18 cellular contexts compared by ENCODE assay signal in genomic region chr12:63928305-63928704, GRCh38.
DNase-seq lines count a peak whose midpoint lies in the region; ATAC-seq and TF ChIP-seq lines count a peak whose summit lies in the region.
"Had no signal": no experiment of that assay in that cellular context is flagged by ENCODE, and none has a peak within 500 bp of the region (broad histone marks: within the 10 kb centered on the region; RNA-seq: fewer than 3 reads in every experiment).

No MANE protein-coding gene starts in this region.

- no peak for TF ChIP-seq CTCF in A673 (conservative IDR thresholded peaks at IDR 0.05; ENCODE audit: low read depth, low read length)

- DNase-seq in activated T-cell treated with anti-CD3 and anti-CD28 coated beads for 48 hours (ENCODE audit: low read depth), result peak; percentile 2
- DNase-seq in activated T-cell treated with anti-CD3 and anti-CD28 coated beads, Interleukin-2, amount 50 U/mL, for 24 hours, result no peak
- no peak for DNase-seq in stimulated activated naive CD8-positive, alpha-beta T cell treated with anti-CD3 and anti-CD28 coated beads, Interleukin-15, Interleukin-2, amounts not matched to agents 100 U/mL and 50 U/mL, for 24 hours
- no peak for DNase-seq in A673 (ENCODE audit: low spot score)
- no peak for DNase-seq in AG08396 (ENCODE audit: low spot score)
- no peak for DNase-seq in SKM-1 (lab: John Stamatoyannopoulos, UW; ENCODE audit: unreplicated experiment)
- DNase-seq: CD4-positive, CD25-positive, alpha-beta regulatory T cell; cerebellar nuclear complex; DMS53; left colon; mucosa of descending colon; NCI-H510A treated with DMSO at 0.1 percent for 48 hours; right cardiac atrium; transverse colon had no signal

- no peaks in the 10 kb centered on the region for H3K27me3 ChIP-seq in A673 (replicated peaks; ENCODE audit: insufficient read depth, low read depth, low read length, poor library complexity)
- H3K27me3 ChIP-seq: transverse colon had no signal

- H3K36me3 ChIP-seq in A673 (ENCODE audit: insufficient read depth, low read length, poor library complexity, severe bottlenecking), result no peaks in the 10 kb centered on the region
- H3K36me3 ChIP-seq: transverse colon had no signal

- H3K4me3 ChIP-seq in A673 (ENCODE audit: low read depth, low read length, poor library complexity, severe bottlenecking), result no peak overlapping the region
- H3K4me3 ChIP-seq: A549, mucosa of descending colon, transverse colon had no signal

- POLR2A ChIA-PET in A673 (lab: Charles Lee; ENCODE audit: low non-redundant PET), result no interaction called here

- BruUV-seq in A673 (replicated peaks; lab: Mats Ljungman, UMichigan), result no TSS peak

- H3K27ac ChIP-seq in A673 (ENCODE audit: low read depth, low read length, poor library complexity, severe bottlenecking), result no peak overlapping the region

- H3K27me3 Mint-ChIP-seq in activated T-cell treated with anti-CD3 and anti-CD28 coated beads, Interleukin-2, amount 50 U/mL, for 24 hours, result peaks cover 14% of the 10 kb centered on the region
- H3K27me3 Mint-ChIP-seq: CD4-positive, CD25-positive, alpha-beta regulatory T cell had no signal

- H3K27ac Mint-ChIP-seq in activated T-cell treated with anti-CD3 and anti-CD28 coated beads, Interleukin-2, amount 50 U/mL, for 24 hours, result no peak overlapping the region
- H3K27ac Mint-ChIP-seq: activated T-helper 2 cell treated with anti-CD3 and anti-CD28 coated beads, Interferon-gamma antibody, Interleukin-2, Interleukin-4, amounts not matched to agents 10 μg/mL and 5 μg/mL and 100 μg/mL, durations not matched to agents 14 hours and 24 hours and 36 hours; CD4-positive, CD25-positive, alpha-beta regulatory T cell had no signal

- CTCF ChIA-PET in A673 (lab: Charles Lee), result no interaction called here

- intact Hi-C loops in A673 (cut with micrococcal nuclease; ENCODE audit: unreplicated experiment), result no loop called here

- no peak overlapping the region for H3K4me3 Mint-ChIP-seq in activated T-cell treated with anti-CD3 and anti-CD28 coated beads, Interleukin-2, amount 50 U/mL, for 24 hours
- H3K4me3 Mint-ChIP-seq: CD4-positive, CD25-positive, alpha-beta regulatory T cell had no signal

- no peaks in the 10 kb centered on the region for H3K9me3 ChIP-seq in A673 (ENCODE audit: low read depth, low read length, poor library complexity, severe bottlenecking)
- H3K9me3 ChIP-seq: A549, mucosa of descending colon, transverse colon had no signal

- no peaks in the 10 kb centered on the region for H3K36me3 Mint-ChIP-seq in activated T-cell treated with anti-CD3 and anti-CD28 coated beads, Interleukin-2, amount 50 U/mL, for 24 hours (ENCODE audit: low read depth)
- H3K36me3 Mint-ChIP-seq: CD4-positive, CD25-positive, alpha-beta regulatory T cell had no signal

- ATAC-seq in GM21619 (IDR thresholded peaks at IDR 0.05; ENCODE audit: unreplicated experiment) (peak; percentile 72), HG03060 (IDR thresholded peaks at IDR 0.05; ENCODE audit: low read depth, unreplicated experiment) (peak; percentile 44)
- peak; percentile 49 for ATAC-seq in stimulated activated naive CD8-positive, alpha-beta T cell treated with anti-CD3 and anti-CD28 coated beads, Interleukin-15, Interleukin-2, amounts not matched to agents 100 U/mL and 50 U/mL, for 24 hours
- ATAC-seq: A549, right cardiac atrium had no signal

- H3K4me1 Mint-ChIP-seq in activated T-cell treated with anti-CD3 and anti-CD28 coated beads, Interleukin-2, amount 50 U/mL, for 24 hours (ENCODE audit: low read depth), result no peaks in the 10 kb centered on the region
- H3K4me1 Mint-ChIP-seq: CD4-positive, CD25-positive, alpha-beta regulatory T cell had no signal

- no peaks in the 10 kb centered on the region for H3K4me1 ChIP-seq in A673 (ENCODE audit: insufficient read depth, low read length, poor library complexity, severe bottlenecking)

- H3K9me3 Mint-ChIP-seq in activated T-cell treated with anti-CD3 and anti-CD28 coated beads, Interleukin-2, amount 50 U/mL, for 24 hours, result no peaks in the 10 kb centered on the region
- H3K9me3 Mint-ChIP-seq: activated T-helper 2 cell treated with anti-CD3 and anti-CD28 coated beads, Interferon-gamma antibody, Interleukin-2, Interleukin-4, amounts not matched to agents 10 μg/mL and 5 μg/mL and 100 μg/mL, durations not matched to agents 14 hours and 24 hours and 36 hours had no signal
